Comparison of ENCODE assay signal across 8 cellular contexts in the genomic region with DNA sequence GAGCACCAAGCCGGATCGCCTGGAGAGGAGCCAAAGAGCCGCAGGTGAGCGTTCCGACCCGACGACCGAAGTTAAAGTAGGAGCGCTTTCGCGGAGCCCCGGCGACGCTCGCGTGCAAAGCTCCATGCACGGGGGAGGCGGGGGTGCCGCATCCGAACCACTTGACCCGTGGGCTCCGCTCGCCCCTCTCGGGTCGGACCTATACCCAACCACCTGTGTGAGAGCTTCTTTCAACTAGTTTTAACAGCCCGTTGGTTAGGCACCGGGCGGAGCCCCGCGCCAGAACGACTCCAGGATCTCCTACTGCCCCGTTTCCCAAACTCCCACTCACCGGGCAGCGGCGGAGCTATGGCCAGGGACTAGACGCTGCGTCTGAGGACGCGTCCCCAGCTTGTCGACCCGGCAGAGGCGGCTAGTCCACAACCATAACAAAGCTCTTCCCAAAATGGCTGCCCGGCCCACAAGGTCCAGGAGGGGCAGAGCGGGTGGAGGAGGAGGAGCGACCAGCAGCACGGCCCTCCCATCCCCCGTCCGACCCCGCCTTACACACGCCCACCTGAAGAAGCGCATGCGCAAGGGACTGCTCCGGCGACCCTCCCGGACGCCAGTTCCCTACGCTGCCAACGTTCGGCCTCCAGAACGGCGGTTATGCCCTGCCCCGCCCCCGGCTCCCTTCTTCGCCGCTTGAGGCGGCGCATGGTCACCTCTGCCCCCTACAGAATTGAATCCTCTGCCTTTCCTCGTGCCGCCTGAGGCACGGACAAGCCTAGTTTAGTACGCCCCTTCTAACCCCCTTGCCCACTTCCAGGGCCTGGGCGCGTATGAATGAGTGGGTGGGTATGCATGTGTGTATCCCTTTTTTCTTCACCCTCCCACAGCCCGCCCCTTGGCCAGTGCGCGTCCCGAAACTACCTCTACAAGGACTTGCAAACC. TPM values are rescaled to one million over a fixed set of nuclear protein-coding genes. Genes with fewer than 3 reads are reported as not detected.
DNase-seq lines count a peak whose midpoint lies in the region; ATAC-seq and TF ChIP-seq lines count a peak whose summit lies in the region.

A gene with protein sequence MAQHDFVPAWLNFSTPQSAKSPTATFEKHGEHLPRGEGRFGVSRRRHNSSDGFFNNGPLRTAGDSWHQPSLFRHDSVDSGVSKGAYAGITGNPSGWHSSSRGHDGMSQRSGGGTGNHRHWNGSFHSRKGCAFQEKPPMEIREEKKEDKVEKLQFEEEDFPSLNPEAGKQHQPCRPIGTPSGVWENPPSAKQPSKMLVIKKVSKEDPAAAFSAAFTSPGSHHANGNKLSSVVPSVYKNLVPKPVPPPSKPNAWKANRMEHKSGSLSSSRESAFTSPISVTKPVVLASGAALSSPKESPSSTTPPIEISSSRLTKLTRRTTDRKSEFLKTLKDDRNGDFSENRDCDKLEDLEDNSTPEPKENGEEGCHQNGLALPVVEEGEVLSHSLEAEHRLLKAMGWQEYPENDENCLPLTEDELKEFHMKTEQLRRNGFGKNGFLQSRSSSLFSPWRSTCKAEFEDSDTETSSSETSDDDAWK (minus strand): TSS at position 453 of the 933 bp plus-strand sequence. CDS start 27,446 bp downstream, outside the sequence.

- H3K36me3 ChIP-seq in uterus: no peaks in the 10 kb centered on the region

- H3K4me1 Mint-ChIP-seq in T-helper 1 cell treated with Interleukin-12 subunit alpha and Interleukin-12 subunit beta and Interleukin-4 antibody, amounts not matched to agents 30 μg/mL and 1 μg/mL, for 36 hours (ENCODE audit: low read depth): peaks cover 28% of the 10 kb centered on the region

- DNase-seq in GM13976 (ENCODE audit: low spot score) (peak; percentile 99), NCI-H1694 (lab: John Stamatoyannopoulos, UW) (peak; percentile 94), amygdala (lab: John Stamatoyannopoulos, UW) (peak; percentile 65 to 99 (median 95)), left ventricle myocardium superior (peak; percentile 98), pulmonary artery endothelial cell (ENCODE audit: low read depth, low spot score) (peak; percentile 89), uterus (peak; percentile 98)

- TF ChIP-seq CTCF in GM13976 (IDR thresholded peaks at IDR 0.05; ENCODE audit: borderline replicate concordance, control extremely low read depth, extremely low read depth, insufficient read depth, missing control alignments) (no peak), uterus (IDR thresholded peaks at IDR 0.05) (peak in 2 of 4 experiments; percentile 2 to 26)

- H3K9me3 Mint-ChIP-seq in T-helper 1 cell treated with Interleukin-12 subunit alpha and Interleukin-12 subunit beta and Interleukin-4 antibody, amounts not matched to agents 30 μg/mL and 1 μg/mL, for 36 hours: no peaks in the 10 kb centered on the region

- H3K4me1 ChIP-seq in uterus: peaks cover 7 to 8% of the 10 kb centered on the region in 2 donors

- peak within 1 kb of the TSS; percentile 77 to 94 for H3K4me3 ChIP-seq in uterus

- ATAC-seq in HG02870 (IDR thresholded peaks at IDR 0.05; ENCODE audit: unreplicated experiment): peak; percentile 57
- ATAC-seq in left ventricle myocardium superior: peak; percentile 90

- H3K27ac ChIP-seq in uterus: peak within 1 kb of the TSS; percentile 98 to 99

- TF ChIP-seq POLR2A in uterus (IDR thresholded peaks at IDR 0.05): peak; percentile 77 to 82

- peak within 1 kb of the TSS; percentile 100 for H3K27ac Mint-ChIP-seq in T-helper 1 cell treated with Interleukin-12 subunit alpha and Interleukin-12 subunit beta and Interleukin-4 antibody, amounts not matched to agents 30 μg/mL and 1 μg/mL, for 36 hours

- no peaks in the 10 kb centered on the region for H3K9me3 ChIP-seq in uterus

- no peaks in the 10 kb centered on the region for H3K27me3 ChIP-seq in uterus

- intact Hi-C loops in left ventricle myocardium superior (cut with micrococcal nuclease) (no loop called here), uterus (cut with DNase I; ENCODE audit: low total_unique reads) (no loop called here)

- peak within 1 kb of the TSS; percentile 95 for H3K4me3 Mint-ChIP-seq in T-helper 1 cell treated with Interleukin-12 subunit alpha and Interleukin-12 subunit beta and Interleukin-4 antibody, amounts not matched to agents 30 μg/mL and 1 μg/mL, for 36 hours

- in situ Hi-C loops in GM13976 (cut with MboI; ENCODE audit: low sequenced_read_pairs, unreplicated experiment): no loop called here

- peaks cover 10% of the 10 kb centered on the region for H3K36me3 Mint-ChIP-seq in T-helper 1 cell treated with Interleukin-12 subunit alpha and Interleukin-12 subunit beta and Interleukin-4 antibody, amounts not matched to agents 30 μg/mL and 1 μg/mL, for 36 hours (ENCODE audit: low read depth)

- H3K27me3 Mint-ChIP-seq in T-helper 1 cell treated with Interleukin-12 subunit alpha and Interleukin-12 subunit beta and Interleukin-4 antibody, amounts not matched to agents 30 μg/mL and 1 μg/mL, for 36 hours (ENCODE audit: low read depth): no peaks in the 10 kb centered on the region

RNA-seq across cellular contexts. Expression of the gene that starts here (rescaled TPM):
- total RNA-seq in left ventricle myocardium superior (78.9 TPM), pulmonary artery endothelial cell (70.4 and 87.6 TPM in 2 replicates), uterus (100 to 1,000 TPM in 2 of 4 donors, 10 to 100 TPM in 2; 61.2 to 136 (median 109) TPM)

Comparison
In these comparisons a context has a peak if more than half of its experiments do, and no peak if none do; other contexts are left out.
1. Peak in every context shown above with its lines: DNase-seq, ATAC-seq, H3K4me3 ChIP-seq and H3K27ac ChIP-seq.